26 cellular contexts compared by ENCODE assay signal in the genomic region with DNA sequence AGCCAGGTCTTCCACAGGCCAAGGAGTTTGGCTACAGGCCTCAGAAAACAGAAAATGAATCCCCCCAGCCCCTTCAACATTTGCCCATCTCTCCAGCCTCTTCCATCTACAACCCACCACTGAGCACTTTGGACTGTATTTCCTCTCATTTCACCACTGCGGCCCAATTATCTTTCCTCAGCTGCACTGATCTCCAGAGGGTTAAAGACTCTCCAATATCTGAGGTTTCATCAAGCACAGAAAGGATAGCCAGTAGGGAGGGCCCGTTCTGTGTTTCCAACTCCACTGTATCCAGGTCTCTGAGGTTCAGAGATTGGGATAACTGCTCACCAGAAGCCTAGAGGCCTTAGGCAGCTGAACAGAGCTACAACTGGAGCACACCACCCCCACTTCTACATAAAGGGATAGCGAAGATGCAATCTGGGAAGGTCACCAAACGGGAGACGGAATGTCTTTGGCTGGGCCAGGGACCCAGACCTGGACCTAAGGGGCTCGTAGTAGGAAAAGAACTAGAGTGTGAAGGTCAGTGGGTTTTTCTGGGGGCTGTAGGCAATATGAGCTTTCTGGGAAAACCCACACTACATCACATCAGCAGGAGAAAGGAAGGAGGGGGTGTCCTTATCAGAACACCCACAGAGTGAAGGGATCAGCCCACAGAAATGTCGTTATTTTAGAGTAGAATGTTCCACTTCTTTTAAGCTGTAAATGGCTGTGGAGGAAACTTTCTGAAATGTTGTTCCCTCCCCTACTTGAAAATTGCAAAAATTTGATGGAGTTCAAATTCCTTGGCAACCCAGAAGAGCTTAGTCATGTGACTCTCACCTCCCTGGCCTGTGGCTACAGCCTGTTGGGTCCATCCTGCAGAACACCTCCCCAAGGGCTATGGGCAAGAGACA. TPM values are rescaled to one million over a fixed set of nuclear protein-coding genes. Genes with fewer than 3 reads are reported as not detected.
DNase-seq lines count a peak whose midpoint lies in the region; ATAC-seq, FAIRE-seq and TF ChIP-seq lines count a peak whose summit lies in the region.
"Had no signal": no experiment of that assay in that cellular context is flagged by ENCODE, and none has a peak within 500 bp of the region (broad histone marks: within the 10 kb centered on the region; RNA-seq: fewer than 3 reads in every experiment).

No MANE protein-coding gene starts in this region.

- no peaks in the 10 kb centered on the region for H3K4me1 ChIP-seq in osteoblast (ENCODE audit: insufficient read depth, low read length)
- H3K4me1 ChIP-seq: left ventricle myocardium inferior, prostate gland had no signal

- no peaks in the 10 kb centered on the region for H4K20me1 ChIP-seq in osteoblast (ENCODE audit: insufficient read depth, low read length)

- TF ChIP-seq CTCF in osteoblast (IDR thresholded peaks at IDR 0.05; ENCODE audit: extremely low read depth, low read depth, low read length) = no peak
- TF ChIP-seq CTCF in D721Med (IDR thresholded peaks at IDR 0.05; ENCODE audit: insufficient read depth, missing control alignments) = no peak

- H3K27me3 Mint-ChIP-seq in T-helper 1 cell treated with Interleukin-12 subunit alpha and Interleukin-12 subunit beta and Interleukin-4 antibody, amounts not matched to agents 30 μg/mL and 1 μg/mL, for 36 hours (ENCODE audit: low read depth) = no peaks in the 10 kb centered on the region
- peaks cover 1% of the 10 kb centered on the region for H3K27me3 Mint-ChIP-seq in activated T-helper 17 cell treated with anti-CD3 and anti-CD28 coated beads, Interleukin-2, amount 50 U/mL, for 72 hours

- no peaks in the 10 kb centered on the region for H3K27me3 ChIP-seq in osteoblast (ENCODE audit: insufficient read depth, low read length)
- H3K27me3 ChIP-seq: transverse colon had no signal

- no peak overlapping the region for H3K4me2 ChIP-seq in osteoblast (ENCODE audit: insufficient read depth, low read length)

- H3K27ac ChIP-seq in KOPT-K1 (ENCODE audit: low read depth, low read length, poor library complexity, severe bottlenecking) = peak overlapping the region; percentile 90
- no peak overlapping the region for H3K27ac ChIP-seq in osteoblast (ENCODE audit: low read depth, low read length)
- H3K27ac ChIP-seq: 22Rv1, left ventricle myocardium inferior, prostate gland, RWPE1 had no signal

- H3K36me3 Mint-ChIP-seq in T-helper 1 cell treated with Interleukin-12 subunit alpha and Interleukin-12 subunit beta and Interleukin-4 antibody, amounts not matched to agents 30 μg/mL and 1 μg/mL, for 36 hours (ENCODE audit: low read depth) = peaks cover 31% of the 10 kb centered on the region
- H3K36me3 Mint-ChIP-seq in activated T-helper 17 cell treated with anti-CD3 and anti-CD28 coated beads, Interleukin-2, amount 50 U/mL, for 72 hours (ENCODE audit: low read depth) = peaks cover 18% of the 10 kb centered on the region
- H3K36me3 Mint-ChIP-seq: immature natural killer cell; stimulated activated memory B cell treated with anti-CD40 and anti-IgM and Interleukin-4, amounts not matched to agents 10 μg/mL and 1 μg/mL and 100 μg/mL, for 72 hours had no signal

- ATAC-seq in activated T-helper 17 cell treated with anti-CD3 and anti-CD28 coated beads, Interleukin-2, amount 50 U/mL, for 72 hours (replicated peaks) = no peak
- ATAC-seq in GM18867 (IDR thresholded peaks at IDR 0.05; ENCODE audit: unreplicated experiment) (no peak), GM21423 (IDR thresholded peaks at IDR 0.05; ENCODE audit: unreplicated experiment) (no peak)
- ATAC-seq: stimulated activated memory B cell treated with anti-CD40 and anti-IgM and Interleukin-4, amounts not matched to agents 10 μg/mL and 1 μg/mL and 100 μg/mL, for 72 hours had no signal

- H3K36me3 ChIP-seq in KOPT-K1 (ENCODE audit: insufficient read depth, low read length) = peaks cover 25% of the 10 kb centered on the region; the same call in 1 of the 2 replicates
- H3K36me3 ChIP-seq in osteoblast (ENCODE audit: insufficient read depth, low read length) = no peaks in the 10 kb centered on the region
- H3K36me3 ChIP-seq: left ventricle myocardium inferior, prostate gland, transverse colon had no signal

- no peaks in the 10 kb centered on the region for H3K79me2 ChIP-seq in osteoblast (ENCODE audit: insufficient read depth, low read length)

- H3K4me3 ChIP-seq in osteoblast (ENCODE audit: insufficient read depth, low read length) = no peak overlapping the region
- H3K4me3 ChIP-seq: left ventricle myocardium inferior, prostate gland, transverse colon had no signal

- DNase-seq in T-helper 1 cell (no peak), osteoblast (ENCODE audit: insufficient read length, low spot score, missing footprints) (peak; percentile 66), D721Med (ENCODE audit: insufficient read length, low spot score) (no peak)
- DNase-seq: activated CD4-positive, alpha-beta T cell treated with anti-CD3 and anti-CD28 coated beads, Interleukin-2, amount 50 U/mL, for 1 hour; activated T-cell treated with anti-CD3 and anti-CD28 coated beads, Interleukin-2, amount 50 U/mL, for 48 hours; amniotic stem cell; dermis blood vessel endothelial cell; DMS79 treated with DMSO at 0.1 percent for 48 hours; GOT3; immature natural killer cell; Karpas-422; left ventricle myocardium inferior; NCI-H2081; NK-92 treated with Interleukin-12 subunit alpha and Interleukin-12 subunit beta, amount 100 ng/mL, for 24 hours; transverse colon had no signal

- H3K9me3 ChIP-seq in KOPT-K1 (ENCODE audit: insufficient read depth, low read length, poor library complexity, severe bottlenecking) = no peaks in the 10 kb centered on the region
- no peaks in the 10 kb centered on the region for H3K9me3 ChIP-seq in osteoblast (ENCODE audit: low read depth, low read length)
- H3K9me3 ChIP-seq: left ventricle myocardium inferior, prostate gland, transverse colon had no signal

- H3K4me3 Mint-ChIP-seq in T-helper 1 cell treated with Interleukin-12 subunit alpha and Interleukin-12 subunit beta and Interleukin-4 antibody, amounts not matched to agents 30 μg/mL and 1 μg/mL, for 36 hours = peak overlapping the region; percentile 16
- peak overlapping the region; percentile 41 for H3K4me3 Mint-ChIP-seq in activated T-helper 17 cell treated with anti-CD3 and anti-CD28 coated beads, Interleukin-2, amount 50 U/mL, for 72 hours
- H3K4me3 Mint-ChIP-seq: immature natural killer cell; stimulated activated memory B cell treated with anti-CD40 and anti-IgM and Interleukin-4, amounts not matched to agents 10 μg/mL and 1 μg/mL and 100 μg/mL, for 72 hours had no signal

- H2AFZ ChIP-seq in osteoblast (ENCODE audit: low read length) = no peak overlapping the region

- H3K9me3 Mint-ChIP-seq in T-helper 1 cell treated with Interleukin-12 subunit alpha and Interleukin-12 subunit beta and Interleukin-4 antibody, amounts not matched to agents 30 μg/mL and 1 μg/mL, for 36 hours = peaks cover 8% of the 10 kb centered on the region
- no peaks in the 10 kb centered on the region for H3K9me3 Mint-ChIP-seq in activated T-helper 17 cell treated with anti-CD3 and anti-CD28 coated beads, Interleukin-2, amount 50 U/mL, for 72 hours
- H3K9me3 Mint-ChIP-seq: immature natural killer cell had no signal

- H3K27ac Mint-ChIP-seq in T-helper 1 cell treated with Interleukin-12 subunit alpha and Interleukin-12 subunit beta and Interleukin-4 antibody, amounts not matched to agents 30 μg/mL and 1 μg/mL, for 36 hours = peak overlapping the region; percentile 31
- peak overlapping the region; percentile 4 for H3K27ac Mint-ChIP-seq in activated T-helper 17 cell treated with anti-CD3 and anti-CD28 coated beads, Interleukin-2, amount 50 U/mL, for 72 hours
- H3K27ac Mint-ChIP-seq: immature natural killer cell; stimulated activated memory B cell treated with anti-CD40 and anti-IgM and Interleukin-4, amounts not matched to agents 10 μg/mL and 1 μg/mL and 100 μg/mL, for 72 hours had no signal

- H3K4me1 Mint-ChIP-seq in T-helper 1 cell treated with Interleukin-12 subunit alpha and Interleukin-12 subunit beta and Interleukin-4 antibody, amounts not matched to agents 30 μg/mL and 1 μg/mL, for 36 hours (ENCODE audit: low read depth) = peaks cover 80% of the 10 kb centered on the region
- H3K4me1 Mint-ChIP-seq in activated T-helper 17 cell treated with anti-CD3 and anti-CD28 coated beads, Interleukin-2, amount 50 U/mL, for 72 hours = peaks cover 29% of the 10 kb centered on the region

- no peak for FAIRE-seq in D721Med (lab: Jason Lieb, UNC)
- FAIRE-seq: endothelial cell of umbilical vein, GM12892 had no signal

RNA-seq across cellular contexts. Expression of a gene that starts 7.3 kb away (rescaled TPM):
- 1 to 10 TPM; 6.1 to 8.9 TPM for total RNA-seq in activated T-helper 17 cell treated with anti-CD3 and anti-CD28 coated beads, Interleukin-2, amount 50 U/mL, for 72 hours
- not detected in 2 replicates for total RNA-seq in osteoblast
- total RNA-seq: endothelial cell of umbilical vein had no signal
